9 cellular contexts compared by ENCODE assay signal in the genomic region with DNA sequence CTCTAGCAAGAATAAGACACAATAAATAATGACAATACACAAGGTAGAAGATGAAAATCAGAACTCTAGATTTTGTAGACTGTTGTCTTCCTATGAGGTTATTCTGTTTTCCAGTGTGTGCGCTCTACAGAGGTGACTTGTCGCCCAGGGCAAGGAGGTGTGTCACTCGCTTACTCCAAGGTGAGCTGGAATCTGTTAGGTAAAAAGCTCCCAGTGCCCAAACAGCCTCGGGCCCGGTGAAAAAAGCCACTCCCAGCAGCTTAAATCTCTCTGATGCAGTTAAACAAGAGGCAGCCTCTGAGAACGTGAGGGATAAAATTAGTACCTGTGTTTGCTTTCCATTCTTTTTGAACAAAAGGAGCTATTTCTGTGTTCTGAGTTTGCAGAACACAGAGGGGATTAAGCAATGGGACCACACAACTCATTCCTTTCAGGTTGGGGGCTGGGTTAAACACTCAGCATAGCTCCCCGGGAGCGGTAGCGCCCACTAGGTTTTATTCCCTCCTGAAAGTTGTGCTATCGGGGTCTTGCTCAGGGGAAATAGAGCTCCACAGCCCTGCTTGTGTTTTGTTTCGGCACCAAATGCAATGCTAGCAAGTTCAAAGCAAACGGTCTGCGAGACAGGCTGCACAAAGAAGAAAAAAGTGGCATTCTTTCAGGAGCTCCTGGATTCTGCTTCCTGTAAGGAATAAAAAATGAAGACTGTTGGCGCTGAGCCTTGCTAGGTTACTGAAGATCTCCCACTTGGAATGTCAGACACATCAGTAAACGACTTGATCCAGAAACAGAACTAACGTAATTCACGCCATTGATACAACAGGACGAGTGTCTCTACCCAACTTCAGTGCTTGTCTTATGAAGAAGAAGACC.
A peak's percentile ranks its signal among the peaks of the same experiment; 100 is the strongest.
DNase-seq lines count a peak whose midpoint lies in the region; ATAC-seq and TF ChIP-seq lines count a peak whose summit lies in the region.
"Had no signal": no experiment of that assay in that cellular context is flagged by ENCODE, and none has a peak within 500 bp of the region (broad histone marks: within the 10 kb centered on the region; RNA-seq: fewer than 3 reads in every experiment).

No MANE protein-coding gene starts in this region.

- H3K27ac Mint-ChIP-seq in T-helper 17 cell = no peak overlapping the region

- no peaks in the 10 kb centered on the region for H3K36me3 ChIP-seq in H7 (replicated peaks; ENCODE audit: control insufficient read depth, insufficient read depth, low read length)
- H3K36me3 ChIP-seq in iPS-15b (ENCODE audit: control insufficient read depth, insufficient read depth, low read length) = no peaks in the 10 kb centered on the region
- no peaks in the 10 kb centered on the region for H3K36me3 ChIP-seq in gastrocnemius medialis
- no peaks in the 10 kb centered on the region for H3K36me3 ChIP-seq in prostate gland

- H3K9me3 ChIP-seq in iPS-15b (ENCODE audit: control insufficient read depth, insufficient read depth, low read length) = no peaks in the 10 kb centered on the region
- H3K9me3 ChIP-seq in gastrocnemius medialis = no peaks in the 10 kb centered on the region
- H3K9me3 ChIP-seq in T-helper 17 cell (ENCODE audit: control insufficient read depth, low read length, poor library complexity, severe bottlenecking) = no peaks in the 10 kb centered on the region
- no peaks in the 10 kb centered on the region for H3K9me3 ChIP-seq in prostate gland

- peak; percentile 16 for DNase-seq in H7
- DNase-seq in OCI-M1 (lab: John Stamatoyannopoulos, UW) = peak; percentile 75
- DNase-seq in gastrocnemius medialis = no peak
- no peak for DNase-seq in T-helper 17 cell
- no peak for DNase-seq in prostate gland (ENCODE audit: low spot score)
- no peak for DNase-seq in NAMALWA (ENCODE audit: low spot score)

- 11% methylated on average over 18 of the region's 18 CpGs for WGBS in prostate gland

- no peaks in the 10 kb centered on the region for H3K27me3 Mint-ChIP-seq in T-helper 17 cell

- H3K27me3 ChIP-seq in H7 (ENCODE audit: control insufficient read depth, insufficient read depth, low read length) (no peaks in the 10 kb centered on the region), iPS-15b (ENCODE audit: control insufficient read depth, insufficient read depth, low read length) (peaks cover 57% of the 10 kb centered on the region), gastrocnemius medialis (no peaks in the 10 kb centered on the region), prostate gland (replicated peaks; ENCODE audit: insufficient read depth) (no peaks in the 10 kb centered on the region)

- H3K4me3 Mint-ChIP-seq in T-helper 17 cell = no peak overlapping the region

- no peaks in the 10 kb centered on the region for H3K4me1 Mint-ChIP-seq in T-helper 17 cell

- intact Hi-C loops in gastrocnemius medialis (cut with DNase I; ENCODE audit: low total_unique reads) = no loop called here
- intact Hi-C loops in prostate gland (cut with DNase I) = no loop called here

- H3K27ac ChIP-seq in gastrocnemius medialis (no peak overlapping the region), prostate gland (peak overlapping the region in 1 of 2 donors; percentile 18)

- TF ChIP-seq POLR2A in gastrocnemius medialis (IDR thresholded peaks at IDR 0.05) (no peak), prostate gland (IDR thresholded peaks at IDR 0.05) (no peak)

- TF ChIP-seq CTCF in gastrocnemius medialis (IDR thresholded peaks at IDR 0.05 in 4 of 5, conservative IDR thresholded peaks at IDR 0.05 in 1 of 5) (no peak), prostate gland (IDR thresholded peaks at IDR 0.05) (no peak)

- H3K4me3 ChIP-seq in H7 (ENCODE audit: insufficient read depth, low read depth, low read length) (no peak overlapping the region), iPS-15b (ENCODE audit: low read depth, low read length) (peak overlapping the region; percentile 33), gastrocnemius medialis (peak overlapping the region; percentile 33 to 39 (median 35)), prostate gland (peak overlapping the region in 1 of 2 donors; percentile 12)

- peaks cover 23% of the 10 kb centered on the region for H3K4me1 ChIP-seq in iPS-15b (ENCODE audit: control insufficient read depth, insufficient read depth, low read length)
- peaks cover 10 to 16% of the 10 kb centered on the region in 2 donors for H3K4me1 ChIP-seq in gastrocnemius medialis
- H3K4me1 ChIP-seq in prostate gland (replicated peaks) = no peaks in the 10 kb centered on the region

- H3K9ac ChIP-seq in iPS-15b (ENCODE audit: low read depth, low read length) = no peak overlapping the region

- H3K36me3 Mint-ChIP-seq in T-helper 17 cell (ENCODE audit: low read depth) = no peaks in the 10 kb centered on the region

- in situ Hi-C loops in gastrocnemius medialis (cut with MboI; ENCODE audit: low sequenced_read_pairs in 4 of 4) = no loop called here

- peak; percentile 9 to 44 for ATAC-seq in gastrocnemius medialis
- ATAC-seq in HG03439 (IDR thresholded peaks at IDR 0.05; ENCODE audit: unreplicated experiment) = no peak
- no peak for ATAC-seq in T-helper 17 cell
- ATAC-seq: HCT116 had no signal

Comparison
In these comparisons a context has a peak if more than half of its experiments do, and no peak if none do; other contexts are left out.
1. DNase-seq: peak in H7 (single experiment) and OCI-M1 (single experiment); none in gastrocnemius medialis (0 of 2), T-helper 17 cell (0 of 3), prostate gland (single experiment) and NAMALWA (single experiment).
2. ATAC-seq: peak in gastrocnemius medialis (2 of 2); none in HG03439 (single experiment) and T-helper 17 cell (single experiment).